ENCODE assay signal across 2 cellular contexts in genomic region chr1:26280333-26281042, GRCh38.
TF ChIP-seq lines count a peak whose summit lies in the region.

No MANE protein-coding gene starts in this region.

TF ChIP-seq in SK-N-SH, 30 proteins besides CTCF, POLR2A, EP300 and RAD21:
- TF ChIP-seq RFX5 (IDR thresholded peaks at IDR 0.05; ENCODE audit: low read length): no peak

TF ChIP-seq in H1, 55 proteins besides CTCF, POLR2A, EP300 and RAD21:
- TF ChIP-seq PHF8 (conservative IDR thresholded peaks at IDR 0.05; ENCODE audit: low read depth, low read length): 0 out of 2 replicates have a peak, but pooled peaks have one; percentile 34
- 0 out of 2 replicates have a peak, but pooled peaks have one; percentile 1 for TF ChIP-seq GABPA (IDR thresholded peaks at IDR 0.05; ENCODE audit: borderline replicate concordance, insufficient read depth, low read length)
- no peak for TF ChIP-seq EGR1 (IDR thresholded peaks at IDR 0.05; ENCODE audit: borderline replicate concordance, low read depth, low read length)
TF ChIP-seq in H1: peak in this region for 2.
